11 cellular contexts compared by ENCODE assay signal in genomic region chr17:12549499-12549901, GRCh38.
A peak's percentile ranks its signal among the peaks of the same experiment; 100 is the strongest.
DNase-seq lines count a peak whose midpoint lies in the region; ATAC-seq and TF ChIP-seq lines count a peak whose summit lies in the region.
"Had no signal": no experiment of that assay in that cellular context is flagged by ENCODE, and none has a peak within 500 bp of the region (broad histone marks: within the 10 kb centered on the region; RNA-seq: fewer than 3 reads in every experiment).

No MANE protein-coding gene starts in this region.

- no peak for TF ChIP-seq POLR2A in erythroblast (IDR thresholded peaks at IDR 0.05; ENCODE audit: low read length)

- no peak for DNase-seq in Right ventricle myocardium inferior (ENCODE audit: missing footprints)
- no peak for DNase-seq in cardiac septum (ENCODE audit: low spot score)
- peak; percentile 29 for DNase-seq in fibroblast of peridontal ligament (ENCODE audit: extremely low read depth)
- peak; percentile 6 for DNase-seq in myocyte (ENCODE audit: low read depth)
- no peak for DNase-seq in NCI-H1092 (lab: John Stamatoyannopoulos, UW)
- no peak for DNase-seq in erythroblast (lab: John Stamatoyannopoulos, UW)
- DNase-seq in left lobe of liver (ENCODE audit: low spot score) = no peak
- DNase-seq in activated CD4-positive, CD25-positive, alpha-beta regulatory T cell treated with anti-CD3 and anti-CD28 coated beads, Interleukin-2, amount 50 U/mL, for 72 hours = no peak
- DNase-seq: activated naive CD4-positive, alpha-beta T cell treated with anti-CD3 and anti-CD28 coated beads, Interleukin-2, amount 10 ng/mL, durations not matched to agents 7 days and 5 days; naive thymus-derived CD4-positive, alpha-beta T cell; SK-N-SH had no signal

- ATAC-seq in Right ventricle myocardium inferior = peak; percentile 23
- ATAC-seq in left lobe of liver = no peak
- ATAC-seq: naive thymus-derived CD4-positive, alpha-beta T cell had no signal

- intact Hi-C loops in Right ventricle myocardium inferior (cut with DNase I) (loop anchor here (5.0 to 10.0 kb wide), 3 partner anchors 193 to 455 kb away; no protein-coding TSS in a partner anchor), cardiac septum (cut with DNase I) (loop anchor here (5.0 to 10.0 kb wide), 4 partner anchors 185 to 453 kb away; no protein-coding TSS in a partner anchor)

Comparison
In these comparisons a context has a peak if more than half of its experiments do, and no peak if none do; other contexts are left out.
1. DNase-seq: peak in fibroblast of peridontal ligament (single experiment) and myocyte (single experiment); none in Right ventricle myocardium inferior (single experiment), cardiac septum (single experiment), NCI-H1092 (single experiment), erythroblast (0 of 2), left lobe of liver (single experiment) and activated CD4-positive, CD25-positive, alpha-beta regulatory T cell treated with anti-CD3 and anti-CD28 coated beads, Interleukin-2, amount 50 U/mL, for 72 hours (single experiment).